Comparison of ENCODE assay signal across 38 cellular contexts in genomic region chr9:120648581-120648980, GRCh38.
"Had no signal": no experiment of that assay in that cellular context is flagged by ENCODE, and none has a peak within 500 bp of the region (broad histone marks: within the 10 kb centered on the region; RNA-seq: fewer than 3 reads in every experiment).

No MANE protein-coding gene starts in this region.

- H3K4me3 Mint-ChIP-seq: activated CD4-positive, alpha-beta memory T cell treated with anti-CD3 and anti-CD28 coated beads for 36 hours; activated CD4-positive, alpha-beta T cell treated with anti-CD3 and anti-CD28 coated beads for 36 hours; activated CD4-positive, alpha-beta T cell treated with anti-CD3 and anti-CD28 coated beads, Interleukin-2, amount 10 ng/mL, durations not matched to agents 24 days and 14 days; activated CD8-positive, alpha-beta memory T cell treated with anti-CD3 and anti-CD28 coated beads, Interleukin-2, amount 10 ng/mL, durations not matched to agents 7 days and 5 days; activated CD8-positive, alpha-beta T cell treated with anti-CD3 and anti-CD28 coated beads, Interleukin-2, amount 10 ng/mL, durations not matched to agents 7 days and 5 days; activated naive CD4-positive, alpha-beta T cell treated with anti-CD3 and anti-CD28 coated beads for 36 hours; activated naive CD4-positive, alpha-beta T cell treated with anti-CD3 and anti-CD28 coated beads, Interleukin-2, amount 50 U/mL, for 24 hours; activated naive CD8-positive, alpha-beta T cell treated with anti-CD3 and anti-CD28 coated beads for 36 hours; activated naive CD8-positive, alpha-beta T cell treated with anti-CD3 and anti-CD28 coated beads, Interleukin-2, amount 50 U/mL, for 24 hours; activated T-helper 1 cell treated with anti-CD3 and anti-CD28 coated beads, Interleukin-12 subunit alpha, Interleukin-12 subunit beta, Interleukin-2, Interleukin-4 antibody, amounts not matched to agents 30 ng/mL and 10 ng/mL and 1 ng/mL, durations not matched to agents 14 hours and 24 hours and 36 hours; dendritic cell treated with granulocyte-macrophage colony-stimulating factor and Interleukin-4, amounts not matched to agents 40 ng/mL and 50 ng/mL, for 4 days; effector memory CD8-positive, alpha-beta T cell; T-helper 17 cell; T-helper 2 cell treated with Interferon-gamma antibody and Interleukin-4, amounts not matched to agents 5 μg/mL and 100 μg/mL, for 36 hours had no signal

- H3K4me3 ChIP-seq: adrenal gland, body of pancreas, cardiac muscle cell, coronary artery, dorsolateral prefrontal cortex, esophagus muscularis mucosa, gastrocnemius medialis had no signal

- H3K4me1 ChIP-seq: adrenal gland, esophagus muscularis mucosa, foreskin keratinocyte, gastrocnemius medialis had no signal

- H3K36me3 ChIP-seq: adrenal gland, cardiac muscle cell, esophagus muscularis mucosa, gastrocnemius medialis had no signal

- H3K4me1 Mint-ChIP-seq: activated CD4-positive, alpha-beta T cell treated with anti-CD3 and anti-CD28 coated beads for 36 hours; activated CD4-positive, alpha-beta T cell treated with anti-CD3 and anti-CD28 coated beads, Interleukin-2, amount 10 ng/mL, durations not matched to agents 24 days and 14 days; activated CD8-positive, alpha-beta memory T cell treated with anti-CD3 and anti-CD28 coated beads, Interleukin-2, amount 10 ng/mL, durations not matched to agents 7 days and 5 days; activated naive CD8-positive, alpha-beta T cell treated with anti-CD3 and anti-CD28 coated beads for 36 hours; activated naive CD8-positive, alpha-beta T cell treated with anti-CD3 and anti-CD28 coated beads, Interleukin-2, amount 50 U/mL, for 24 hours had no signal

- H3K36me3 Mint-ChIP-seq: activated CD8-positive, alpha-beta memory T cell treated with anti-CD3 and anti-CD28 coated beads, Interleukin-2, amount 10 ng/mL, durations not matched to agents 7 days and 5 days had no signal

- DNase-seq: activated CD4-positive, alpha-beta memory T cell treated with anti-CD3 and anti-CD28 coated beads for 36 hours; activated CD4-positive, alpha-beta T cell treated with anti-CD3 and anti-CD28 coated beads for 36 hours; activated CD4-positive, alpha-beta T cell treated with anti-CD3 and anti-CD28 coated beads, Interleukin-2, amount 10 ng/mL, durations not matched to agents 24 days and 14 days; activated CD4-positive, CD25-positive, alpha-beta regulatory T cell; activated CD4-positive, CD25-positive, alpha-beta regulatory T cell treated with anti-CD3 and anti-CD28 coated beads, Interleukin-2, amount 50 U/mL, for 72 hours; activated CD8-positive, alpha-beta memory T cell treated with anti-CD3 and anti-CD28 coated beads, Interleukin-2, amount 10 ng/mL, durations not matched to agents 7 days and 5 days; activated CD8-positive, alpha-beta memory T cell treated with anti-CD3 and anti-CD28 coated beads, Interleukin-2, amount 50 U/mL, for 4 hours; activated CD8-positive, alpha-beta T cell treated with anti-CD3 and anti-CD28 coated beads, Interleukin-2, amount 10 ng/mL, durations not matched to agents 7 days and 5 days; activated effector memory CD4-positive, alpha-beta T cell treated with anti-CD3 and anti-CD28 coated beads, Interleukin-2, amount 50 U/mL, for 16 hours; activated naive CD4-positive, alpha-beta T cell treated with anti-CD3 and anti-CD28 coated beads for 36 hours; activated naive CD8-positive, alpha-beta T cell treated with anti-CD3 and anti-CD28 coated beads for 36 hours; activated naive CD8-positive, alpha-beta T cell treated with anti-CD3 and anti-CD28 coated beads, Interleukin-2, amount 50 U/mL, for 24 hours; activated T-cell treated with anti-CD3 and anti-CD28 coated beads, Interleukin-2, amount 50 U/mL, for 1 hour; activated T-cell treated with anti-CD3 and anti-CD28 coated beads, Interleukin-2, amount 50 U/mL, for 48 hours; adrenal gland; amygdala; aorta; body of pancreas; central memory CD4-positive, alpha-beta T cell; cerebellar nuclear complex; dorsolateral prefrontal cortex; effector CD4-positive, alpha-beta T cell; effector memory CD8-positive, alpha-beta T cell; erythroblast; foreskin keratinocyte; gastrocnemius medialis; glutamatergic neuron; T-helper 1 cell; T-helper 17 cell; T1000 had no signal

- H3K9me3 Mint-ChIP-seq: activated CD4-positive, alpha-beta memory T cell treated with anti-CD3 and anti-CD28 coated beads for 36 hours; activated CD4-positive, alpha-beta T cell treated with anti-CD3 and anti-CD28 coated beads, Interleukin-2, amount 10 ng/mL, durations not matched to agents 24 days and 14 days; activated naive CD4-positive, alpha-beta T cell treated with anti-CD3 and anti-CD28 coated beads for 36 hours; activated naive CD4-positive, alpha-beta T cell treated with anti-CD3 and anti-CD28 coated beads, Interleukin-2, amount 50 U/mL, for 24 hours; activated naive CD8-positive, alpha-beta T cell treated with anti-CD3 and anti-CD28 coated beads for 36 hours; activated naive CD8-positive, alpha-beta T cell treated with anti-CD3 and anti-CD28 coated beads, Interleukin-2, amount 50 U/mL, for 24 hours; activated T-helper 1 cell treated with anti-CD3 and anti-CD28 coated beads, Interleukin-12 subunit alpha, Interleukin-12 subunit beta, Interleukin-2, Interleukin-4 antibody, amounts not matched to agents 30 ng/mL and 10 ng/mL and 1 ng/mL, durations not matched to agents 14 hours and 24 hours and 36 hours; activated T-helper 2 cell treated with anti-CD3 and anti-CD28 coated beads, Interferon-gamma antibody, Interleukin-2, Interleukin-4, amounts not matched to agents 10 μg/mL and 5 μg/mL and 100 μg/mL, durations not matched to agents 14 hours and 24 hours and 36 hours; dendritic cell treated with granulocyte-macrophage colony-stimulating factor and Interleukin-4, amounts not matched to agents 40 ng/mL and 50 ng/mL, for 4 days; effector memory CD8-positive, alpha-beta T cell; T-helper 2 cell treated with Interferon-gamma antibody and Interleukin-4, amounts not matched to agents 5 μg/mL and 100 μg/mL, for 36 hours had no signal

- H3K9me3 ChIP-seq: body of pancreas, esophagus muscularis mucosa, gastrocnemius medialis had no signal

- H3K27me3 ChIP-seq: adrenal gland, body of pancreas, cardiac muscle cell, dorsolateral prefrontal cortex, esophagus muscularis mucosa, foreskin keratinocyte, gastrocnemius medialis had no signal

- H3K27ac ChIP-seq: adrenal gland, body of pancreas, cardiac muscle cell, coronary artery, esophagus muscularis mucosa, foreskin keratinocyte, gastrocnemius medialis had no signal

- ATAC-seq: activated CD4-positive, alpha-beta T cell treated with anti-CD3 and anti-CD28 coated beads for 36 hours; activated CD8-positive, alpha-beta memory T cell treated with anti-CD3 and anti-CD28 coated beads, Interleukin-2, amount 10 ng/mL, durations not matched to agents 7 days and 5 days; activated CD8-positive, alpha-beta T cell treated with anti-CD3 and anti-CD28 coated beads, Interleukin-2, amount 10 ng/mL, durations not matched to agents 7 days and 5 days; activated naive CD8-positive, alpha-beta T cell treated with anti-CD3 and anti-CD28 coated beads, Interleukin-2, amount 50 U/mL, for 24 hours; body of pancreas; effector memory CD8-positive, alpha-beta T cell; foreskin keratinocyte; gastrocnemius medialis; T-helper 17 cell had no signal

- H3K27ac Mint-ChIP-seq: activated CD4-positive, alpha-beta memory T cell treated with anti-CD3 and anti-CD28 coated beads for 36 hours; activated CD4-positive, alpha-beta T cell treated with anti-CD3 and anti-CD28 coated beads for 36 hours; activated CD4-positive, alpha-beta T cell treated with anti-CD3 and anti-CD28 coated beads, Interleukin-2, amount 10 ng/mL, durations not matched to agents 24 days and 14 days; activated CD8-positive, alpha-beta memory T cell treated with anti-CD3 and anti-CD28 coated beads, Interleukin-2, amount 10 ng/mL, durations not matched to agents 7 days and 5 days; activated CD8-positive, alpha-beta T cell treated with anti-CD3 and anti-CD28 coated beads, Interleukin-2, amount 10 ng/mL, durations not matched to agents 7 days and 5 days; activated naive CD4-positive, alpha-beta T cell treated with anti-CD3 and anti-CD28 coated beads for 36 hours; activated naive CD4-positive, alpha-beta T cell treated with anti-CD3 and anti-CD28 coated beads, Interleukin-2, amount 50 U/mL, for 24 hours; activated naive CD8-positive, alpha-beta T cell treated with anti-CD3 and anti-CD28 coated beads for 36 hours; activated naive CD8-positive, alpha-beta T cell treated with anti-CD3 and anti-CD28 coated beads, Interleukin-2, amount 50 U/mL, for 24 hours; activated T-helper 1 cell treated with anti-CD3 and anti-CD28 coated beads, Interleukin-12 subunit alpha, Interleukin-12 subunit beta, Interleukin-2, Interleukin-4 antibody, amounts not matched to agents 30 ng/mL and 10 ng/mL and 1 ng/mL, durations not matched to agents 14 hours and 24 hours and 36 hours; activated T-helper 2 cell treated with anti-CD3 and anti-CD28 coated beads, Interferon-gamma antibody, Interleukin-2, Interleukin-4, amounts not matched to agents 10 μg/mL and 5 μg/mL and 100 μg/mL, durations not matched to agents 14 hours and 24 hours and 36 hours; dendritic cell treated with granulocyte-macrophage colony-stimulating factor and Interleukin-4, amounts not matched to agents 40 ng/mL and 50 ng/mL, for 4 days; T-helper 17 cell; T-helper 2 cell treated with Interferon-gamma antibody and Interleukin-4, amounts not matched to agents 5 μg/mL and 100 μg/mL, for 36 hours had no signal

- H3K27me3 Mint-ChIP-seq: activated CD4-positive, alpha-beta memory T cell treated with anti-CD3 and anti-CD28 coated beads for 36 hours; activated CD4-positive, alpha-beta T cell treated with anti-CD3 and anti-CD28 coated beads for 36 hours; activated CD4-positive, alpha-beta T cell treated with anti-CD3 and anti-CD28 coated beads, Interleukin-2, amount 10 ng/mL, durations not matched to agents 24 days and 14 days; activated CD8-positive, alpha-beta memory T cell treated with anti-CD3 and anti-CD28 coated beads, Interleukin-2, amount 10 ng/mL, durations not matched to agents 7 days and 5 days; activated naive CD4-positive, alpha-beta T cell treated with anti-CD3 and anti-CD28 coated beads, Interleukin-2, amount 50 U/mL, for 24 hours; activated naive CD8-positive, alpha-beta T cell treated with anti-CD3 and anti-CD28 coated beads for 36 hours; activated naive CD8-positive, alpha-beta T cell treated with anti-CD3 and anti-CD28 coated beads, Interleukin-2, amount 50 U/mL, for 24 hours; dendritic cell treated with granulocyte-macrophage colony-stimulating factor and Interleukin-4, amounts not matched to agents 40 ng/mL and 50 ng/mL, for 4 days; effector memory CD8-positive, alpha-beta T cell; T-helper 17 cell had no signal
